1 cellular context compared by ENCODE assay signal in the genomic region with DNA sequence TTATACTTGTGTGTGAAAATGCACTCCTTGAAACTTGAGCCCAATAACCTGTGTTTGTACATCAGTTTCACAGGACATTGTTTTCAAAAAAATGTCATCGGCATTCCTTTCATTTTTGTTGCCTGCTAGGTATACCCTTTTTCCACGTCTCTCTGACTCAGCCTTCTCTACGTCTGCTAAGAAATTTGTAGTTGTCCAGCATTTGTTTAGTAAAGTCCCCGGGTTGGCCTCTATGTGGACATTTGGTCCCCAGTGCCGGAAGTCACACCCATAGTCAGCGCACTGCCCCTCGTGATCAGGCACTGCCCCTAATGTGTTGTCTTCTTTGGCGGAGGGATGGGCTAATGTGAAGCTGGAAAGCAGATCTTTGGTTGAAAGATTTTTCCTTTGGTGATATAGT.
TF ChIP-seq lines count a peak whose summit lies in the region.

No MANE protein-coding gene starts in this region.

TF ChIP-seq in HepG2, 621 proteins besides CTCF, POLR2A, EP300 and RAD21 (continued from another document):
- TF ChIP-seq, protein P1, sequence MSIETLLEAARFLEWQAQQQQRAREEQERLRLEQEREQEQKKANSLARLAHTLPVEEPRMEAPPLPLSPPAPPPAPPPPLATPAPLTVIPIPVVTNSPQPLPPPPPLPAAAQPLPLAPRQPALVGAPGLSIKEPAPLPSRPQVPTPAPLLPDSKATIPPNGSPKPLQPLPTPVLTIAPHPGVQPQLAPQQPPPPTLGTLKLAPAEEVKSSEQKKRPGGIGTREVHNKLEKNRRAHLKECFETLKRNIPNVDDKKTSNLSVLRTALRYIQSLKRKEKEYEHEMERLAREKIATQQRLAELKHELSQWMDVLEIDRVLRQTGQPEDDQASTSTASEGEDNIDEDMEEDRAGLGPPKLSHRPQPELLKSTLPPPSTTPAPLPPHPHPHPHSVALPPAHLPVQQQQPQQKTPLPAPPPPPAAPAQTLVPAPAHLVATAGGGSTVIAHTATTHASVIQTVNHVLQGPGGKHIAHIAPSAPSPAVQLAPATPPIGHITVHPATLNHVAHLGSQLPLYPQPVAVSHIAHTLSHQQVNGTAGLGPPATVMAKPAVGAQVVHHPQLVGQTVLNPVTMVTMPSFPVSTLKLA (IDR thresholded peaks at IDR 0.05): no peak
- no peak for TF ChIP-seq ARHGAP35 (CRISPR knock-in tag; IDR thresholded peaks at IDR 0.05; ENCODE audit: borderline replicate concordance)
- TF ChIP-seq ZBTB8A (CRISPR knock-in tag; IDR thresholded peaks at IDR 0.05; ENCODE audit: borderline replicate concordance, low read depth): no peak
- no peak for TF ChIP-seq HCFC1 (IDR thresholded peaks at IDR 0.05; ENCODE audit: low read depth, low read length)
- no peak for TF ChIP-seq REPIN1 (CRISPR knock-in tag; IDR thresholded peaks at IDR 0.05; ENCODE audit: borderline replicate concordance, low read depth)
- TF ChIP-seq, protein P2, sequence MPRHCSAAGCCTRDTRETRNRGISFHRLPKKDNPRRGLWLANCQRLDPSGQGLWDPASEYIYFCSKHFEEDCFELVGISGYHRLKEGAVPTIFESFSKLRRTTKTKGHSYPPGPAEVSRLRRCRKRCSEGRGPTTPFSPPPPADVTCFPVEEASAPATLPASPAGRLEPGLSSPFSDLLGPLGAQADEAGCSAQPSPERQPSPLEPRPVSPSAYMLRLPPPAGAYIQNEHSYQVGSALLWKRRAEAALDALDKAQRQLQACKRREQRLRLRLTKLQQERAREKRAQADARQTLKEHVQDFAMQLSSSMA (CRISPR knock-in tag; IDR thresholded peaks at IDR 0.05): no peak
- 0 out of 2 replicates have a peak, but pooled peaks have one; percentile 26 for TF ChIP-seq ZFP1 (CRISPR knock-in tag; IDR thresholded peaks at IDR 0.05)
- TF ChIP-seq, protein P3, sequence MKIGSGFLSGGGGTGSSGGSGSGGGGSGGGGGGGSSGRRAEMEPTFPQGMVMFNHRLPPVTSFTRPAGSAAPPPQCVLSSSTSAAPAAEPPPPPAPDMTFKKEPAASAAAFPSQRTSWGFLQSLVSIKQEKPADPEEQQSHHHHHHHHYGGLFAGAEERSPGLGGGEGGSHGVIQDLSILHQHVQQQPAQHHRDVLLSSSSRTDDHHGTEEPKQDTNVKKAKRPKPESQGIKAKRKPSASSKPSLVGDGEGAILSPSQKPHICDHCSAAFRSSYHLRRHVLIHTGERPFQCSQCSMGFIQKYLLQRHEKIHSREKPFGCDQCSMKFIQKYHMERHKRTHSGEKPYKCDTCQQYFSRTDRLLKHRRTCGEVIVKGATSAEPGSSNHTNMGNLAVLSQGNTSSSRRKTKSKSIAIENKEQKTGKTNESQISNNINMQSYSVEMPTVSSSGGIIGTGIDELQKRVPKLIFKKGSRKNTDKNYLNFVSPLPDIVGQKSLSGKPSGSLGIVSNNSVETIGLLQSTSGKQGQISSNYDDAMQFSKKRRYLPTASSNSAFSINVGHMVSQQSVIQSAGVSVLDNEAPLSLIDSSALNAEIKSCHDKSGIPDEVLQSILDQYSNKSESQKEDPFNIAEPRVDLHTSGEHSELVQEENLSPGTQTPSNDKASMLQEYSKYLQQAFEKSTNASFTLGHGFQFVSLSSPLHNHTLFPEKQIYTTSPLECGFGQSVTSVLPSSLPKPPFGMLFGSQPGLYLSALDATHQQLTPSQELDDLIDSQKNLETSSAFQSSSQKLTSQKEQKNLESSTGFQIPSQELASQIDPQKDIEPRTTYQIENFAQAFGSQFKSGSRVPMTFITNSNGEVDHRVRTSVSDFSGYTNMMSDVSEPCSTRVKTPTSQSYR (CRISPR knock-in tag; IDR thresholded peaks at IDR 0.05; ENCODE audit: borderline replicate concordance): no peak
- no peak for TF ChIP-seq HNF4A (CRISPR knock-in tag; IDR thresholded peaks at IDR 0.05)
- TF ChIP-seq, protein P4, sequence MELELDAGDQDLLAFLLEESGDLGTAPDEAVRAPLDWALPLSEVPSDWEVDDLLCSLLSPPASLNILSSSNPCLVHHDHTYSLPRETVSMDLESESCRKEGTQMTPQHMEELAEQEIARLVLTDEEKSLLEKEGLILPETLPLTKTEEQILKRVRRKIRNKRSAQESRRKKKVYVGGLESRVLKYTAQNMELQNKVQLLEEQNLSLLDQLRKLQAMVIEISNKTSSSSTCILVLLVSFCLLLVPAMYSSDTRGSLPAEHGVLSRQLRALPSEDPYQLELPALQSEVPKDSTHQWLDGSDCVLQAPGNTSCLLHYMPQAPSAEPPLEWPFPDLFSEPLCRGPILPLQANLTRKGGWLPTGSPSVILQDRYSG (CRISPR knock-in tag; IDR thresholded peaks at IDR 0.05): no peak
- no peak for TF ChIP-seq TSC22D2 (CRISPR knock-in tag; IDR thresholded peaks at IDR 0.05; ENCODE audit: borderline replicate concordance)
- peak; percentile 56; the same call in 1 of the 2 replicates for TF ChIP-seq POGZ (CRISPR knock-in tag; IDR thresholded peaks at IDR 0.05)
- no peak for TF ChIP-seq TMF1 (CRISPR knock-in tag; IDR thresholded peaks at IDR 0.05; ENCODE audit: low read depth)
- peak; percentile 43; the same call in 1 of the 2 replicates for TF ChIP-seq ZNF317 (CRISPR knock-in tag; IDR thresholded peaks at IDR 0.05)
- TF ChIP-seq, protein P5, sequence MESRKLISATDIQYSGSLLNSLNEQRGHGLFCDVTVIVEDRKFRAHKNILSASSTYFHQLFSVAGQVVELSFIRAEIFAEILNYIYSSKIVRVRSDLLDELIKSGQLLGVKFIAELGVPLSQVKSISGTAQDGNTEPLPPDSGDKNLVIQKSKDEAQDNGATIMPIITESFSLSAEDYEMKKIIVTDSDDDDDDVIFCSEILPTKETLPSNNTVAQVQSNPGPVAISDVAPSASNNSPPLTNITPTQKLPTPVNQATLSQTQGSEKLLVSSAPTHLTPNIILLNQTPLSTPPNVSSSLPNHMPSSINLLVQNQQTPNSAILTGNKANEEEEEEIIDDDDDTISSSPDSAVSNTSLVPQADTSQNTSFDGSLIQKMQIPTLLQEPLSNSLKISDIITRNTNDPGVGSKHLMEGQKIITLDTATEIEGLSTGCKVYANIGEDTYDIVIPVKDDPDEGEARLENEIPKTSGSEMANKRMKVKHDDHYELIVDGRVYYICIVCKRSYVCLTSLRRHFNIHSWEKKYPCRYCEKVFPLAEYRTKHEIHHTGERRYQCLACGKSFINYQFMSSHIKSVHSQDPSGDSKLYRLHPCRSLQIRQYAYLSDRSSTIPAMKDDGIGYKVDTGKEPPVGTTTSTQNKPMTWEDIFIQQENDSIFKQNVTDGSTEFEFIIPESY (CRISPR knock-in tag; IDR thresholded peaks at IDR 0.05): peak; percentile 91
